16 cellular contexts compared by ENCODE assay signal in genomic region chr6:37057128-37057471, GRCh38. TPM values are rescaled to one million over a fixed set of nuclear protein-coding genes. Genes with fewer than 3 reads are reported as not detected.
DNase-seq lines count a peak whose midpoint lies in the region; ATAC-seq, FAIRE-seq and TF ChIP-seq lines count a peak whose summit lies in the region.
"Had no signal": no experiment of that assay in that cellular context is flagged by ENCODE, and none has a peak within 500 bp of the region (broad histone marks: within the 10 kb centered on the region; RNA-seq: fewer than 3 reads in every experiment).

No MANE protein-coding gene starts in this region.

- peak overlapping the region in 1 of 7 donors; percentile 33 for H3K4me3 Mint-ChIP-seq in CD8-positive, alpha-beta memory T cell

- H3K27ac Mint-ChIP-seq in CD8-positive, alpha-beta memory T cell = peak overlapping the region in 2 of 8 donors; percentile 2 to 6

- no peak overlapping the region for H3K4me2 ChIP-seq in K562 (ENCODE audit: insufficient read depth, low read length)
- H3K4me2 ChIP-seq: BLaER1 had no signal

- FAIRE-seq in K562 (lab: Jason Lieb, UNC) = no peak

- 68% methylated on average over 4 of the region's 4 CpGs for WGBS in K562 (ENCODE audit: insufficient coverage, low coverage, missing lambda C conversion rate)
- WGBS in psoas muscle, 3 donors = 97 to 98% (median 98%) methylated on average over 4 of the region's 4 CpGs

- H3K36me3 Mint-ChIP-seq in CD8-positive, alpha-beta memory T cell = no peaks in the 10 kb centered on the region

- BruUV-seq in K562 (replicated peaks; lab: Mats Ljungman, UMichigan) = no TSS peak

- peak overlapping the region; percentile 43 for H2AFZ ChIP-seq in K562 (ENCODE audit: low read depth, low read length)

- H3K4me3 ChIP-seq in CD8-positive, alpha-beta memory T cell (ENCODE audit: low read length) = no peak overlapping the region
- H3K4me3 ChIP-seq in HEK293 (ENCODE audit: low read depth, low read length) (no peak overlapping the region), K562 (no peak overlapping the region), psoas muscle (no peak overlapping the region)
- H3K4me3 ChIP-seq: BLaER1, SJCRH30 had no signal

- no peaks in the 10 kb centered on the region for H4K20me1 ChIP-seq in K562 (replicated peaks; ENCODE audit: control insufficient read depth, insufficient read depth, low read length)
- H4K20me1 ChIP-seq: BLaER1 had no signal

- TF ChIP-seq CTCF in HEK293 (tag by site-specific recombination; IDR thresholded peaks at IDR 0.05) (no peak), K562 (IDR thresholded peaks at IDR 0.05 in 2 of 3, conservative IDR thresholded peaks at IDR 0.05 in 1 of 3; ENCODE audit: insufficient read depth in 2 of 3, low read depth in 1 of 3, low read length in 3 of 3) (no peak), psoas muscle (IDR thresholded peaks at IDR 0.05) (no peak)

- peaks cover 3% of the 10 kb centered on the region for H3K4me1 ChIP-seq in CD8-positive, alpha-beta memory T cell (ENCODE audit: insufficient read depth, low read length)
- peaks cover 6% of the 10 kb centered on the region; the same call in 1 of the 2 replicates for H3K4me1 ChIP-seq in HEK293 (ENCODE audit: control insufficient read depth, insufficient read depth, low read length)
- H3K4me1 ChIP-seq in K562 (replicated peaks in 1 of 2; ENCODE audit: control insufficient read depth in 2 of 2, insufficient read depth in 2 of 2, low read length in 2 of 2) = peaks cover 47 to 63% of the 10 kb centered on the region in 2 experiments
- H3K4me1 ChIP-seq in psoas muscle = peaks cover 37% of the 10 kb centered on the region

- peaks cover under 1 to 6% (median 5%) of the 10 kb centered on the region in 3 donors for H3K4me1 Mint-ChIP-seq in CD8-positive, alpha-beta memory T cell

- CTCF ChIA-PET in CD8-positive, alpha-beta memory T cell (lab: Charles Lee) = interaction anchor here (0.9 to 1.5 kb wide), 3 partner anchors 10 to 114 kb away, joined by 4 to 6 read pairs (median 4); no protein-coding TSS in a partner anchor
- CTCF ChIA-PET in HEK293 (lab: Yijun Ruan, JAX) (interaction anchor here (0.6 to 20.6 kb wide), 10 partner anchors 31 to 734 kb away, joined by 3 to 380 read pairs (median 4); partner anchors contain the start of gene PIM1), K562 (lab: Yijun Ruan, JAX; ENCODE audit: low intra/inter-chr PET ratio) (no interaction called here)

- H3K27ac ChIP-seq in CD8-positive, alpha-beta memory T cell (ENCODE audit: low read depth, low read length) = peak overlapping the region; percentile 85
- H3K27ac ChIP-seq in HEK293 (ENCODE audit: extremely low read depth, low read depth, low read length) (no peak overlapping the region), K562 (ENCODE audit: extremely low read depth, low read depth, low read length) (peak overlapping the region; percentile 86; the same call in 1 of the 3 replicates), psoas muscle (peak overlapping the region; percentile 84)
- H3K27ac ChIP-seq: BLaER1, SJCRH30 had no signal

- no peak overlapping the region; a peak in 2 of 4 replicates for H3K9ac ChIP-seq in K562 (ENCODE audit: insufficient read depth in 1 of 2, low read depth in 2 of 2, low read length in 2 of 2)
- H3K9ac ChIP-seq: BLaER1 had no signal

- no peak for ATAC-seq in K562
- no peak for ATAC-seq in psoas muscle
- ATAC-seq in HG03521 (IDR thresholded peaks at IDR 0.05; ENCODE audit: unreplicated experiment) = no peak

- no peaks in the 10 kb centered on the region for H3K9me3 Mint-ChIP-seq in CD8-positive, alpha-beta memory T cell

- no peaks in the 10 kb centered on the region for H3K27me3 Mint-ChIP-seq in CD8-positive, alpha-beta memory T cell

- TF ChIP-seq EP300 in K562 (IDR thresholded peaks at IDR 0.05; ENCODE audit: low read length) = no peak

- no peaks in the 10 kb centered on the region for H3K9me3 ChIP-seq in CD8-positive, alpha-beta memory T cell (ENCODE audit: low read length)
- H3K9me3 ChIP-seq in HEK293 (ENCODE audit: control insufficient read depth, insufficient read depth, low read depth, low read length) (no peaks in the 10 kb centered on the region), K562 (replicated peaks; ENCODE audit: control insufficient read depth, insufficient read depth, low read depth, low read length) (no peaks in the 10 kb centered on the region), psoas muscle (no peaks in the 10 kb centered on the region)
- H3K9me3 ChIP-seq: BLaER1, SJCRH30 had no signal

- H3K9me1 ChIP-seq in K562 (ENCODE audit: control insufficient read depth, insufficient read depth, low read length) = no peaks in the 10 kb centered on the region

- 0 out of 3 replicates have a peak, but pooled peaks cover 7% of the 10 kb centered on the region for H3K79me2 ChIP-seq in K562 (ENCODE audit: control insufficient read depth, insufficient read depth, low read length)

- in situ Hi-C loops in K562 (cut with MboI) = loop anchor here (10.0 kb wide), 1 partner anchor 148 kb away; no protein-coding TSS in a partner anchor

- no peak for TF ChIP-seq RAD21 in K562 (CRISPR knock-in tag; conservative IDR thresholded peaks at IDR 0.05 in 1 of 2, IDR thresholded peaks at IDR 0.05 in 1 of 2)

- intact Hi-C loops in K562 (cut with micrococcal nuclease) = no loop called here
- intact Hi-C loops in psoas muscle (cut with DNase I) = no loop called here

- no peaks in the 10 kb centered on the region for H3K36me3 ChIP-seq in CD8-positive, alpha-beta memory T cell (ENCODE audit: insufficient read depth, low read length)
- H3K36me3 ChIP-seq in HEK293 (ENCODE audit: control insufficient read depth in 2 of 2, insufficient read depth in 1 of 2, low read length in 2 of 2) = no peaks in the 10 kb centered on the region
- H3K36me3 ChIP-seq in K562 (ENCODE audit: control insufficient read depth, insufficient read depth, low read length) = no peaks in the 10 kb centered on the region
- H3K36me3 ChIP-seq in psoas muscle (ENCODE audit: insufficient read depth in 1 of 2, low read depth in 1 of 2) = no peaks in the 10 kb centered on the region
- H3K36me3 ChIP-seq: BLaER1, SJCRH30 had no signal

- TF ChIP-seq POLR2A in K562 (conservative IDR thresholded peaks at IDR 0.05) = no peak

- H3K27me3 ChIP-seq in CD8-positive, alpha-beta memory T cell (ENCODE audit: insufficient read depth, low read length, poor library complexity, severe bottlenecking) = no peaks in the 10 kb centered on the region
- H3K27me3 ChIP-seq in K562 (ENCODE audit: control insufficient read depth in 2 of 2, insufficient read depth in 2 of 2, low read length in 2 of 2) = no peaks in the 10 kb centered on the region
- H3K27me3 ChIP-seq in psoas muscle (ENCODE audit: insufficient read depth in 3 of 3, low read length in 2 of 3) = no peaks in the 10 kb centered on the region
- H3K27me3 ChIP-seq: BLaER1, SJCRH30 had no signal

- no peak for DNase-seq in CD8-positive, alpha-beta memory T cell
- DNase-seq in K562 (ENCODE audit: extremely low read depth in 1 of 4, low spot score in 3 of 4) (no peak), psoas muscle (no peak), epidermal melanocyte (ENCODE audit: insufficient read length, low spot score) (no peak), NCI-H526 treated with DMSO at 0.1 percent for 48 hours (lab: John Stamatoyannopoulos, UW) (no peak)
- no peak for DNase-seq in effector CD8-positive, alpha-beta T cell (lab: John Stamatoyannopoulos, UW)
- DNase-seq: DMS153, Karpas-422, MM.1S, NCI-H1105 treated with DMSO at 0.1 percent for 48 hours, NCI-H187 treated with DMSO at 0.1 percent for 48 hours, SJCRH30 had no signal

- POLR2A ChIA-PET in CD8-positive, alpha-beta memory T cell (lab: Charles Lee) = no interaction called here
- POLR2A ChIA-PET in HEK293 (lab: Yijun Ruan, JAX) = interaction anchor here (1.3 to 4.0 kb wide), 3 partner anchors 71 to 114 kb away, joined by 5 to 18 read pairs (median 8); partner anchors contain the start of gene PIM1
- POLR2A ChIA-PET in K562 (lab: Yijun Ruan, JAX) = interaction anchor here (0.8 to 2.4 kb wide), 7 partner anchors 10 to 120 kb away, joined by 3 to 17 read pairs (median 4); partner anchors contain the start of gene PIM1

TF ChIP-seq in HEK293, 187 proteins besides CTCF, POLR2A, EP300 and RAD21 (continues in another document):
- TF ChIP-seq ZNF580 (tag by site-specific recombination; IDR thresholded peaks at IDR 0.05) (0 out of 2 replicates have a peak, but pooled peaks have one; percentile 33), ZNF623 (tag by site-specific recombination; IDR thresholded peaks at IDR 0.05) (peak; percentile 98)

RNA-seq across cellular contexts. Expression of gene FGD2, which starts 51.6 kb away (rescaled TPM):
- 1 to 10 TPM; 1.2 to 1.3 TPM for total RNA-seq in CD8-positive, alpha-beta memory T cell
- 0.53 TPM for polyA plus RNA-seq in CD8-positive, alpha-beta memory T cell
- 0.30 and 0.49 TPM in 2 replicates for total RNA-seq in K562 (2011; cell fraction: chromatin; rRNA removed; ENCODE audit: low replicate concordance)
- 0.13 TPM in 1 of 2 replicates, not detected in the other for total RNA-seq in K562 (2011; cell fraction: nucleolus; rRNA removed)
- 0.37 TPM in 1 of 2 replicates, not detected in the other for total RNA-seq in K562 (2011; cell fraction: nucleoplasm; rRNA removed)
- total RNA-seq in K562 (2014; rRNA removed) (0.04 TPM in 1 of 2 replicates, not detected in the other), K562 (2014; rRNA removed; fragmentation: Illumina TruSeq; extraction: Trizol) (not detected in 2 replicates), K562 (2015; rRNA removed; fragmentation: Illumina TruSeq; extraction: Trizol) (0.15 TPM in 1 of 2 replicates, not detected in the other), K562 (2021) (0.13 TPM in 1 of 2 replicates, not detected in the other), psoas muscle (1 to 10 TPM; 1.7 to 4.2 (median 3.1) TPM)
- polyA plus RNA-seq in K562 (2011; rRNA removed) (0.04 TPM in 1 of 2 replicates, not detected in the other), K562 (2014; fragmentation: Illumina TruSeq; extraction: Trizol) (not detected in 2 replicates), K562 (2014; fragmentation: Nextera tagmentation; extraction: Ambion mirVana) (not detected), K562 (2014; rRNA removed) (0.09 TPM in 1 of 2 replicates, not detected in the other), psoas muscle (1 to 10 TPM in 1 of 3 donors, under 1 TPM in 2; 0.75 to 1.5 (median 0.92) TPM)
- polyA plus RNA-seq in K562 (2011; cell fraction: cytosol; rRNA removed) = 0.04 and 0.06 TPM in 2 replicates
- polyA plus RNA-seq in K562 (2011; cell fraction: nucleus; rRNA removed) = 0.15 and 0.44 TPM in 2 replicates
- 0.17 and 0.42 TPM in 2 replicates for polyA plus RNA-seq in K562 (2012)
- 0.03 TPM in 1 of 2 replicates, not detected in the other for polyA minus RNA-seq in K562 (2011; rRNA and poly(A)+ RNA removed)
- not detected in 2 replicates for polyA minus RNA-seq in K562 (2011; cell fraction: cytosol; rRNA and poly(A)+ RNA removed)
- 0.33 TPM in 1 of 2 replicates, not detected in the other for polyA minus RNA-seq in K562 (2011; cell fraction: nucleus; rRNA and poly(A)+ RNA removed)
- total RNA-seq: H4, SJCRH30 had no signal
